In the genomic region with DNA sequence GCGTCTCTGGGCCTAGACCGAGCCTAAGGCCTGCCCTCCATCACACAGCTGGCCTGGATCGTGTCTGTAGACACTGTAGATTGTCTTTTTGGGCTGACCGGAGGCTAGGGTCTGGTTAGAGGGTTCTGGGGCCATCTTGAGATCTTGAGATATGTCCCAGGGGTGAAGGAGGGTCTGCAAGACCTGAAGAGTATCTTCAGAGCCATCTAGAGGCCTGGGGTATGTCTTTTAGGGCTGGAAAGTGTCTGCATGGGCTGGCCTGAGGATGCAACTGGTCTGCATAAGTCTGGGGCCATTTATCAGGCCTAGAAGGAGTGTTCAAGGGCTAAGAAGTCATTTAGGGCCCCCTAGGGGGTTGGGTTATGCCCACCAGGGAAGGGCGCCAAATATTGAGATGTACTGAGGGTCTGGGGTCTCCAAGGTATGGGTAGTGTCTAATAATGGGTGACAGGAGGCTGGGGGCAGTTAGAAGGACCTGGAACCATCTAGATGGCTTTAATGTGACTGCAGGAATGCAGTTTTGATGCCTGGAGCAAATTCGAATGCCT, we compare ENCODE assay signal across 8 cellular contexts. TPM values are rescaled to one million over a fixed set of nuclear protein-coding genes. Genes with fewer than 3 reads are reported as not detected.
A peak's percentile ranks its signal among the peaks of the same experiment; 100 is the strongest.
DNase-seq lines count a peak whose midpoint lies in the region; ATAC-seq, FAIRE-seq and TF ChIP-seq lines count a peak whose summit lies in the region.

No MANE protein-coding gene starts in this region.

- H3K9me3 ChIP-seq in SJSA1 (replicated peaks) (no peaks in the 10 kb centered on the region), gastrocnemius medialis (no peaks in the 10 kb centered on the region)

- H3K4me3 ChIP-seq in SJSA1 (peak overlapping the region; percentile 59), gastrocnemius medialis (peak overlapping the region; percentile 76 to 95 (median 84))

- intact Hi-C loops in gastrocnemius medialis (cut with DNase I; ENCODE audit: low total_unique reads): loop anchor here (1.0 to 5.0 kb wide), 3 partner anchors 22 to 385 kb away; a partner anchor contains a TSS

- no peak for ATAC-seq in gastrocnemius medialis

- TF ChIP-seq POLR2A in gastrocnemius medialis (IDR thresholded peaks at IDR 0.05): no peak

- H3K36me3 ChIP-seq in SJSA1: peaks cover 37% of the 10 kb centered on the region
- H3K36me3 ChIP-seq in gastrocnemius medialis: peaks cover 0 to 22% of the 10 kb centered on the region in 2 donors

- DNase-seq in GM19239 (ENCODE audit: insufficient read length, low spot score) (no peak), SJSA1 (ENCODE audit: low read depth in 1 of 2, low spot score in 2 of 2) (no peak), fibroblast of peridontal ligament (ENCODE audit: extremely low read depth) (peak; percentile 30), gastrocnemius medialis (no peak), DMS79 treated with DMSO at 0.1 percent for 48 hours (lab: John Stamatoyannopoulos, UW) (no peak), hippocampal formation (lab: John Stamatoyannopoulos, UW) (no peak), NCI-H2029 treated with DMSO at 0.1 percent for 48 hours (lab: John Stamatoyannopoulos, UW) (no peak)
- DNase-seq in stimulated activated CD4-positive, alpha-beta T cell treated with anti-CD3 and anti-CD28 coated beads, Interleukin-4, amount 100 ng/mL, for 24 hours: no peak

- TF ChIP-seq CTCF in gastrocnemius medialis (IDR thresholded peaks at IDR 0.05 in 4 of 5, conservative IDR thresholded peaks at IDR 0.05 in 1 of 5): no peak

- peak; percentile 40 for FAIRE-seq in GM19239 (lab: Jason Lieb, UNC)

- in situ Hi-C loops in gastrocnemius medialis (cut with MboI; ENCODE audit: low sequenced_read_pairs in 4 of 4): no loop called here

- H3K27me3 ChIP-seq in SJSA1 (replicated peaks) (no peaks in the 10 kb centered on the region), gastrocnemius medialis (no peaks in the 10 kb centered on the region)

- H3K27ac ChIP-seq in SJSA1 (peak overlapping the region; percentile 64), gastrocnemius medialis (peak overlapping the region; percentile 90 to 99 (median 94))

- H3K4me1 ChIP-seq in SJSA1 (replicated peaks) (peaks cover 29% of the 10 kb centered on the region), gastrocnemius medialis (peaks cover 31 to 34% of the 10 kb centered on the region in 2 donors)

RNA-seq across cellular contexts. Expression of a gene that starts 0.6 kb away (rescaled TPM):
- total RNA-seq in SJSA1 (2014; rRNA removed; shearing (Covaris generic)): 23.2 and 27.3 TPM in 2 replicates
- 10 to 100 TPM; 13.7 to 36.1 (median 32.9) TPM for total RNA-seq in gastrocnemius medialis

RNA-seq across cellular contexts. Expression of a gene that starts 2.6 kb away (rescaled TPM):
- 8.1 and 30.6 TPM in 2 replicates for total RNA-seq in SJSA1 (2014; rRNA removed; shearing (Covaris generic))
- 10 to 100 TPM; 12.4 to 26.2 (median 24.2) TPM for total RNA-seq in gastrocnemius medialis

RNA-seq across cellular contexts. Expression of a gene that starts 23.1 kb away (rescaled TPM):
- 56.9 and 61.4 TPM in 2 replicates for total RNA-seq in SJSA1 (2014; rRNA removed; shearing (Covaris generic))
- total RNA-seq in gastrocnemius medialis: 10 to 100 TPM; 11.0 to 18.6 (median 13.7) TPM

RNA-seq across cellular contexts. Expression of a gene that starts 23.2 kb away (rescaled TPM):
- 9.5 and 16.2 TPM in 2 replicates for total RNA-seq in SJSA1 (2014; rRNA removed; shearing (Covaris generic))
- total RNA-seq in gastrocnemius medialis: 10 to 100 TPM; 10.7 to 12.9 (median 11.8) TPM

RNA-seq across cellular contexts. Expression of a gene that starts 34.5 kb away (rescaled TPM):
- 208 and 421 TPM in 2 replicates for total RNA-seq in SJSA1 (2014; rRNA removed; shearing (Covaris generic))
- 100 to 1,000 TPM; 190 to 242 (median 229) TPM for total RNA-seq in gastrocnemius medialis
